In the genomic region with DNA sequence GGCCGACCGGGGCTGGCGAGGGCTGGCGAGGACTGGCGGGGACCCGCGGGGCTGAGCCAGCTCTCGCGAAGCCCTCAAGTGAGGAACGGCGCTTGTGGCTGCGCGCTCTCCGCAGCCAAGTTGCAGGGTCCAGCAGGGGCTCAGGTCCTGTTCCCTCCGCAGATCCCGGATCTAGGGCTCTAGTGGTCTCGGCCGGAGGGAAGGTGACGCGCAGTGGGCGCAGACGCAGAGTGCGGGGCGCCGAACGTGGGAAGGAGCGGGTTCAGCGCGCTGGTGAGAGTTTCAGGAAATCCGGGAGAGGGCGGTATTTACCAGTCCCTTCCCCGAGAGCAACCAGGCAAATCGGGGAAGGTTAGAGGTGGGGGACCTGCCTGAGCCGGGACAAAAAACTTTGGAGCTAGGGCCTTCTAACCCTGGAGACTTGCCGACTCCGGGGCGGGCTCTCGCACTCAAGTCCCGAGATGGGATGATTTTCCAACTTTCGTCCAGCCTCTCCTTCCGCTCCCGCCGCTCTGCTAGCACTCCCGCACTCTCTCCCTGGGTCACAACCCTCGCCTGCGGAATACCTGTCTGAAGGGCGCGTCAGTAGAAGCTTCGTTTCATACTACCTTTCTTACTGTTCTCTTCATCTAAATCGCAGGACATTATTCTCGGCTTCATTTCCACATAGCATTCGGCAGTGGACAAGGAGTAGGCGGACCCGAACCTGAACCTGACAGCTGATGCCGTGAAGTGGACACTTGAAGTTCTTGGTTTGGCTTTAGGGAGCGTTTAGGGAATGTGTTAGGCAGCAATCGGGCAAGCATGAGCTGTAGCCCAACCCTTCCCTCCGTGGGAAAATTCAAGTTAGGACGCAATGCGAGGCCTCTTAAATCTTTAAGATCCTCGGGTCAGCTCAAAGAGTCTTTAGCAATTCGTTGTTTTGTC, we compare ENCODE assay signal across 1 cellular context.
TF ChIP-seq lines count a peak whose summit lies in the region.

No MANE protein-coding gene starts in this region.

TF ChIP-seq in HepG2, 621 proteins besides CTCF, POLR2A, EP300 and RAD21 (continued from another document and continues in another):
- TF ChIP-seq, protein P1, sequence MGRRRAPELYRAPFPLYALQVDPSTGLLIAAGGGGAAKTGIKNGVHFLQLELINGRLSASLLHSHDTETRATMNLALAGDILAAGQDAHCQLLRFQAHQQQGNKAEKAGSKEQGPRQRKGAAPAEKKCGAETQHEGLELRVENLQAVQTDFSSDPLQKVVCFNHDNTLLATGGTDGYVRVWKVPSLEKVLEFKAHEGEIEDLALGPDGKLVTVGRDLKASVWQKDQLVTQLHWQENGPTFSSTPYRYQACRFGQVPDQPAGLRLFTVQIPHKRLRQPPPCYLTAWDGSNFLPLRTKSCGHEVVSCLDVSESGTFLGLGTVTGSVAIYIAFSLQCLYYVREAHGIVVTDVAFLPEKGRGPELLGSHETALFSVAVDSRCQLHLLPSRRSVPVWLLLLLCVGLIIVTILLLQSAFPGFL (CRISPR knock-in tag; IDR thresholded peaks at IDR 0.05), result no peak
- TF ChIP-seq RFX3 (CRISPR knock-in tag; IDR thresholded peaks at IDR 0.05) (no peak), ZNF17 (CRISPR knock-in tag; IDR thresholded peaks at IDR 0.05) (no peak), PAWR (CRISPR knock-in tag; IDR thresholded peaks at IDR 0.05; ENCODE audit: borderline replicate concordance) (no peak), STAT5B (CRISPR knock-in tag; IDR thresholded peaks at IDR 0.05) (no peak), ZNF816 (CRISPR knock-in tag; IDR thresholded peaks at IDR 0.05; ENCODE audit: borderline replicate concordance) (no peak), ZNF234 (CRISPR knock-in tag; conservative IDR thresholded peaks at IDR 0.05) (0 out of 2 replicates have a peak, but pooled peaks have one; percentile 11), MATR3 (CRISPR knock-in tag; IDR thresholded peaks at IDR 0.05) (0 out of 2 replicates have a peak, but pooled peaks have one; percentile 26), DMAP1 (CRISPR knock-in tag; IDR thresholded peaks at IDR 0.05) (peak; percentile 29; the same call in 1 of the 2 replicates), MIER3 (CRISPR knock-in tag; IDR thresholded peaks at IDR 0.05; ENCODE audit: borderline replicate concordance) (no peak), ZNF747 (CRISPR knock-in tag; IDR thresholded peaks at IDR 0.05; ENCODE audit: borderline replicate concordance) (no peak; the same call in 1 of the 2 replicates), ZNF7 (CRISPR knock-in tag; IDR thresholded peaks at IDR 0.05) (no peak), EED (CRISPR knock-in tag; IDR thresholded peaks at IDR 0.05) (no peak; the same call in 1 of the 2 replicates), ZNF572 (CRISPR knock-in tag; IDR thresholded peaks at IDR 0.05) (no peak), NFKB2 (CRISPR knock-in tag; IDR thresholded peaks at IDR 0.05; ENCODE audit: borderline replicate concordance) (peak; percentile 66; the same call in 1 of the 2 replicates), TRIM24 (CRISPR knock-in tag; IDR thresholded peaks at IDR 0.05) (no peak), ZMYM4 (CRISPR knock-in tag; IDR thresholded peaks at IDR 0.05) (peak; percentile 23; the same call in 1 of the 2 replicates), ZNF569 (CRISPR knock-in tag; IDR thresholded peaks at IDR 0.05; ENCODE audit: borderline replicate concordance) (no peak), ZNF775 (CRISPR knock-in tag; IDR thresholded peaks at IDR 0.05; ENCODE audit: borderline replicate concordance) (no peak), ARHGAP35 (CRISPR knock-in tag; IDR thresholded peaks at IDR 0.05; ENCODE audit: borderline replicate concordance) (peak; percentile 39; the same call in 1 of the 2 replicates), MIER2 (CRISPR knock-in tag; IDR thresholded peaks at IDR 0.05) (no peak), NCOA5 (CRISPR knock-in tag; IDR thresholded peaks at IDR 0.05) (no peak), HHEX (CRISPR knock-in tag; IDR thresholded peaks at IDR 0.05) (no peak), EZH2 (conservative IDR thresholded peaks at IDR 0.05; ENCODE audit: low read depth, low read length) (peak; percentile 99), ZNF562 (CRISPR knock-in tag; IDR thresholded peaks at IDR 0.05; ENCODE audit: borderline replicate concordance) (no peak), IRF2 (CRISPR knock-in tag; IDR thresholded peaks at IDR 0.05) (0 out of 2 replicates have a peak, but pooled peaks have one; percentile 46), HNRNPH1 (optimal IDR thresholded peaks at IDR 0.05; ENCODE audit: low read depth, low read length) (no peak), GLI4 (CRISPR knock-in tag; IDR thresholded peaks at IDR 0.05; ENCODE audit: borderline replicate concordance) (0 out of 2 replicates have a peak, but pooled peaks have one; percentile 74), GABPA (IDR thresholded peaks at IDR 0.05; ENCODE audit: low read depth, low read length) (peak; percentile 23; the same call in 1 of the 2 replicates), GABPA (CRISPR knock-in tag; IDR thresholded peaks at IDR 0.05; ENCODE audit: low read depth) (no peak)
- TF ChIP-seq, protein P2, sequence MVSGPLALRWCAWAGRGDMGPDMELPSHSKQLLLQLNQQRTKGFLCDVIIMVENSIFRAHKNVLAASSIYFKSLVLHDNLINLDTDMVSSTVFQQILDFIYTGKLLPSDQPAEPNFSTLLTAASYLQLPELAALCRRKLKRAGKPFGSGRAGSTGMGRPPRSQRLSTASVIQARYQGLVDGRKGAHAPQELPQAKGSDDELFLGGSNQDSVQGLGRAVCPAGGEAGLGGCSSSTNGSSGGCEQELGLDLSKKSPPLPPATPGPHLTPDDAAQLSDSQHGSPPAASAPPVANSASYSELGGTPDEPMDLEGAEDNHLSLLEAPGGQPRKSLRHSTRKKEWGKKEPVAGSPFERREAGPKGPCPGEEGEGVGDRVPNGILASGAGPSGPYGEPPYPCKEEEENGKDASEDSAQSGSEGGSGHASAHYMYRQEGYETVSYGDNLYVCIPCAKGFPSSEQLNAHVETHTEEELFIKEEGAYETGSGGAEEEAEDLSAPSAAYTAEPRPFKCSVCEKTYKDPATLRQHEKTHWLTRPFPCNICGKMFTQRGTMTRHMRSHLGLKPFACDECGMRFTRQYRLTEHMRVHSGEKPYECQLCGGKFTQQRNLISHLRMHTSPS (CRISPR knock-in tag; IDR thresholded peaks at IDR 0.05; ENCODE audit: low read depth), result peak; percentile 47; the same call in 1 of the 2 replicates
- TF ChIP-seq, protein P3, sequence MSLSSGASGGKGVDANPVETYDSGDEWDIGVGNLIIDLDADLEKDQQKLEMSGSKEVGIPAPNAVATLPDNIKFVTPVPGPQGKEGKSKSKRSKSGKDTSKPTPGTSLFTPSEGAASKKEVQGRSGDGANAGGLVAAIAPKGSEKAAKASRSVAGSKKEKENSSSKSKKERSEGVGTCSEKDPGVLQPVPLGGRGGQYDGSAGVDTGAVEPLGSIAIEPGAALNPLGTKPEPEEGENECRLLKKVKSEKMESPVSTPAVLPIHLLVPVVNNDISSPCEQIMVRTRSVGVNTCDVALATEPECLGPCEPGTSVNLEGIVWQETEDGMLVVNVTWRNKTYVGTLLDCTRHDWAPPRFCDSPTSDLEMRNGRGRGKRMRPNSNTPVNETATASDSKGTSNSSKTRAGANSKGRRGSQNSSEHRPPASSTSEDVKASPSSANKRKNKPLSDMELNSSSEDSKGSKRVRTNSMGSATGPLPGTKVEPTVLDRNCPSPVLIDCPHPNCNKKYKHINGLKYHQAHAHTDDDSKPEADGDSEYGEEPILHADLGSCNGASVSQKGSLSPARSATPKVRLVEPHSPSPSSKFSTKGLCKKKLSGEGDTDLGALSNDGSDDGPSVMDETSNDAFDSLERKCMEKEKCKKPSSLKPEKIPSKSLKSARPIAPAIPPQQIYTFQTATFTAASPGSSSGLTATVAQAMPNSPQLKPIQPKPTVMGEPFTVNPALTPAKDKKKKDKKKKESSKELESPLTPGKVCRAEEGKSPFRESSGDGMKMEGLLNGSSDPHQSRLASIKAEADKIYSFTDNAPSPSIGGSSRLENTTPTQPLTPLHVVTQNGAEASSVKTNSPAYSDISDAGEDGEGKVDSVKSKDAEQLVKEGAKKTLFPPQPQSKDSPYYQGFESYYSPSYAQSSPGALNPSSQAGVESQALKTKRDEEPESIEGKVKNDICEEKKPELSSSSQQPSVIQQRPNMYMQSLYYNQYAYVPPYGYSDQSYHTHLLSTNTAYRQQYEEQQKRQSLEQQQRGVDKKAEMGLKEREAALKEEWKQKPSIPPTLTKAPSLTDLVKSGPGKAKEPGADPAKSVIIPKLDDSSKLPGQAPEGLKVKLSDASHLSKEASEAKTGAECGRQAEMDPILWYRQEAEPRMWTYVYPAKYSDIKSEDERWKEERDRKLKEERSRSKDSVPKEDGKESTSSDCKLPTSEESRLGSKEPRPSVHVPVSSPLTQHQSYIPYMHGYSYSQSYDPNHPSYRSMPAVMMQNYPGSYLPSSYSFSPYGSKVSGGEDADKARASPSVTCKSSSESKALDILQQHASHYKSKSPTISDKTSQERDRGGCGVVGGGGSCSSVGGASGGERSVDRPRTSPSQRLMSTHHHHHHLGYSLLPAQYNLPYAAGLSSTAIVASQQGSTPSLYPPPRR (CRISPR knock-in tag; IDR thresholded peaks at IDR 0.05; ENCODE audit: borderline replicate concordance), result no peak
- TF ChIP-seq, protein P4, sequence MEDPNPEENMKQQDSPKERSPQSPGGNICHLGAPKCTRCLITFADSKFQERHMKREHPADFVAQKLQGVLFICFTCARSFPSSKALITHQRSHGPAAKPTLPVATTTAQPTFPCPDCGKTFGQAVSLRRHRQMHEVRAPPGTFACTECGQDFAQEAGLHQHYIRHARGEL (CRISPR knock-in tag; IDR thresholded peaks at IDR 0.05), result peak; percentile 68; the same call in 1 of the 2 replicates
- TF ChIP-seq, protein P5, sequence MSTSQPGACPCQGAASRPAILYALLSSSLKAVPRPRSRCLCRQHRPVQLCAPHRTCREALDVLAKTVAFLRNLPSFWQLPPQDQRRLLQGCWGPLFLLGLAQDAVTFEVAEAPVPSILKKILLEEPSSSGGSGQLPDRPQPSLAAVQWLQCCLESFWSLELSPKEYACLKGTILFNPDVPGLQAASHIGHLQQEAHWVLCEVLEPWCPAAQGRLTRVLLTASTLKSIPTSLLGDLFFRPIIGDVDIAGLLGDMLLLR (CRISPR knock-in tag; IDR thresholded peaks at IDR 0.05), result peak; percentile 76; the same call in 1 of the 2 replicates
- TF ChIP-seq, protein P6, sequence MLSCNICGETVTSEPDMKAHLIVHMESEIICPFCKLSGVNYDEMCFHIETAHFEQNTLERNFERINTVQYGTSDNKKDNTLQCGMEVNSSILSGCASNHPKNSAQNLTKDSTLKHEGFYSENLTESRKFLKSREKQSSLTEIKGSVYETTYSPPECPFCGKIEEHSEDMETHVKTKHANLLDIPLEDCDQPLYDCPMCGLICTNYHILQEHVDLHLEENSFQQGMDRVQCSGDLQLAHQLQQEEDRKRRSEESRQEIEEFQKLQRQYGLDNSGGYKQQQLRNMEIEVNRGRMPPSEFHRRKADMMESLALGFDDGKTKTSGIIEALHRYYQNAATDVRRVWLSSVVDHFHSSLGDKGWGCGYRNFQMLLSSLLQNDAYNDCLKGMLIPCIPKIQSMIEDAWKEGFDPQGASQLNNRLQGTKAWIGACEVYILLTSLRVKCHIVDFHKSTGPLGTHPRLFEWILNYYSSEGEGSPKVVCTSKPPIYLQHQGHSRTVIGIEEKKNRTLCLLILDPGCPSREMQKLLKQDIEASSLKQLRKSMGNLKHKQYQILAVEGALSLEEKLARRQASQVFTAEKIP (CRISPR knock-in tag; IDR thresholded peaks at IDR 0.05; ENCODE audit: borderline replicate concordance), result 0 out of 2 replicates have a peak, but pooled peaks have one; percentile 93
- TF ChIP-seq, protein P7, sequence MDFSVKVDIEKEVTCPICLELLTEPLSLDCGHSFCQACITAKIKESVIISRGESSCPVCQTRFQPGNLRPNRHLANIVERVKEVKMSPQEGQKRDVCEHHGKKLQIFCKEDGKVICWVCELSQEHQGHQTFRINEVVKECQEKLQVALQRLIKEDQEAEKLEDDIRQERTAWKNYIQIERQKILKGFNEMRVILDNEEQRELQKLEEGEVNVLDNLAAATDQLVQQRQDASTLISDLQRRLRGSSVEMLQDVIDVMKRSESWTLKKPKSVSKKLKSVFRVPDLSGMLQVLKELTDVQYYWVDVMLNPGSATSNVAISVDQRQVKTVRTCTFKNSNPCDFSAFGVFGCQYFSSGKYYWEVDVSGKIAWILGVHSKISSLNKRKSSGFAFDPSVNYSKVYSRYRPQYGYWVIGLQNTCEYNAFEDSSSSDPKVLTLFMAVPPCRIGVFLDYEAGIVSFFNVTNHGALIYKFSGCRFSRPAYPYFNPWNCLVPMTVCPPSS (IDR thresholded peaks at IDR 0.05), result no peak
- TF ChIP-seq, protein P8, sequence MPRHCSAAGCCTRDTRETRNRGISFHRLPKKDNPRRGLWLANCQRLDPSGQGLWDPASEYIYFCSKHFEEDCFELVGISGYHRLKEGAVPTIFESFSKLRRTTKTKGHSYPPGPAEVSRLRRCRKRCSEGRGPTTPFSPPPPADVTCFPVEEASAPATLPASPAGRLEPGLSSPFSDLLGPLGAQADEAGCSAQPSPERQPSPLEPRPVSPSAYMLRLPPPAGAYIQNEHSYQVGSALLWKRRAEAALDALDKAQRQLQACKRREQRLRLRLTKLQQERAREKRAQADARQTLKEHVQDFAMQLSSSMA (CRISPR knock-in tag; IDR thresholded peaks at IDR 0.05), result 0 out of 2 replicates have a peak, but pooled peaks have one; percentile 74
- TF ChIP-seq, protein P9, sequence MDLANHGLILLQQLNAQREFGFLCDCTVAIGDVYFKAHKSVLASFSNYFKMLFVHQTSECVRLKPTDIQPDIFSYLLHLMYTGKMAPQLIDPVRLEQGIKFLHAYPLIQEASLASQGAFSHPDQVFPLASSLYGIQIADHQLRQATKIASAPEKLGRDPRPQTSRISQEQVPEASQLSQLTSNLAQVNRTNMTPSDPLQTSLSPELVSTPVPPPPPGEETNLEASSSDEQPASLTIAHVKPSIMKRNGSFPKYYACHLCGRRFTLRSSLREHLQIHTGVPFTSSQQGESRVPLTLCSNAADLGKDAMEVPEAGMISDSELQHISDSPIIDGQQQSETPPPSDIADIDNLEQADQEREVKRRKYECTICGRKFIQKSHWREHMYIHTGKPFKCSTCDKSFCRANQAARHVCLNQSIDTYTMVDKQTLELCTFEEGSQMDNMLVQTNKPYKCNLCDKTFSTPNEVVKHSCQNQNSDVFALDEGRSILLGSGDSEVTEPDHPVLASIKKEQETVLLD (CRISPR knock-in tag; IDR thresholded peaks at IDR 0.05; ENCODE audit: low read depth), result no peak
- TF ChIP-seq, protein P10, sequence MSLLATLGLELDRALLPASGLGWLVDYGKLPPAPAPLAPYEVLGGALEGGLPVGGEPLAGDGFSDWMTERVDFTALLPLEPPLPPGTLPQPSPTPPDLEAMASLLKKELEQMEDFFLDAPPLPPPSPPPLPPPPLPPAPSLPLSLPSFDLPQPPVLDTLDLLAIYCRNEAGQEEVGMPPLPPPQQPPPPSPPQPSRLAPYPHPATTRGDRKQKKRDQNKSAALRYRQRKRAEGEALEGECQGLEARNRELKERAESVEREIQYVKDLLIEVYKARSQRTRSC (CRISPR knock-in tag; IDR thresholded peaks at IDR 0.05; ENCODE audit: low read depth), result no peak
- TF ChIP-seq, protein P11, sequence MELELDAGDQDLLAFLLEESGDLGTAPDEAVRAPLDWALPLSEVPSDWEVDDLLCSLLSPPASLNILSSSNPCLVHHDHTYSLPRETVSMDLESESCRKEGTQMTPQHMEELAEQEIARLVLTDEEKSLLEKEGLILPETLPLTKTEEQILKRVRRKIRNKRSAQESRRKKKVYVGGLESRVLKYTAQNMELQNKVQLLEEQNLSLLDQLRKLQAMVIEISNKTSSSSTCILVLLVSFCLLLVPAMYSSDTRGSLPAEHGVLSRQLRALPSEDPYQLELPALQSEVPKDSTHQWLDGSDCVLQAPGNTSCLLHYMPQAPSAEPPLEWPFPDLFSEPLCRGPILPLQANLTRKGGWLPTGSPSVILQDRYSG (CRISPR knock-in tag; IDR thresholded peaks at IDR 0.05), result 0 out of 2 replicates have a peak, but pooled peaks have one; percentile 36
